ENCODE assay signal across 8 cellular contexts in genomic region chr11:107689317-107690202, GRCh38. TPM values are rescaled to one million over a fixed set of nuclear protein-coding genes. Genes with fewer than 3 reads are reported as not detected.
DNase-seq lines count a peak whose midpoint lies in the region; ATAC-seq and TF ChIP-seq lines count a peak whose summit lies in the region.

No MANE protein-coding gene starts in this region.

- H3K36me3 ChIP-seq in MG63, result no peaks in the 10 kb centered on the region
- no peaks in the 10 kb centered on the region for H3K36me3 ChIP-seq in prostate gland

- no peaks in the 10 kb centered on the region for H3K36me3 Mint-ChIP-seq in activated naive CD4-positive, alpha-beta T cell treated with anti-CD3 and anti-CD28 coated beads for 36 hours (ENCODE audit: low read depth)

- in situ Hi-C loops in SK-MEL-5 (cut with HindIII; ENCODE audit: low pct_unique_long_range_greater_than_20kb, low sequenced_read_pairs), result no loop called here

- no peak for TF ChIP-seq POLR2A in prostate gland (IDR thresholded peaks at IDR 0.05)

- intact Hi-C loops in activated naive CD4-positive, alpha-beta T cell treated with anti-CD3 and anti-CD28 coated beads for 36 hours (cut with micrococcal nuclease), result loop anchor here (1.0 to 5.0 kb wide), 4 partner anchors 113 to 1602 kb away; no protein-coding TSS in a partner anchor
- intact Hi-C loops in prostate gland (cut with DNase I), result loop anchor here (5.0 kb wide), 2 partner anchors 112 to 127 kb away; no protein-coding TSS in a partner anchor

- no peak overlapping the region for H3K4me3 Mint-ChIP-seq in activated naive CD4-positive, alpha-beta T cell treated with anti-CD3 and anti-CD28 coated beads for 36 hours

- no peaks in the 10 kb centered on the region for H3K9me3 Mint-ChIP-seq in activated naive CD4-positive, alpha-beta T cell treated with anti-CD3 and anti-CD28 coated beads for 36 hours

- DNase-seq in COLO668 (lab: John Stamatoyannopoulos, UW; ENCODE audit: unreplicated experiment) (peak; percentile 36), MG63 (peak; percentile 55), SK-MEL-5 (ENCODE audit: low read depth, low spot score) (peak; percentile 70), glomerular endothelial cell (ENCODE audit: extremely low read depth, low read depth, low spot score) (peak; percentile 52), prostate gland (ENCODE audit: low spot score) (peak; percentile 60)
- peak; percentile 81 for DNase-seq in activated naive CD4-positive, alpha-beta T cell treated with anti-CD3 and anti-CD28 coated beads for 36 hours

- no peak overlapping the region for H3K27ac Mint-ChIP-seq in activated naive CD4-positive, alpha-beta T cell treated with anti-CD3 and anti-CD28 coated beads for 36 hours

- H3K27me3 ChIP-seq in MG63, result no peaks in the 10 kb centered on the region
- H3K27me3 ChIP-seq in prostate gland (replicated peaks; ENCODE audit: insufficient read depth), result no peaks in the 10 kb centered on the region

- H3K4me1 ChIP-seq in prostate gland (replicated peaks), result no peaks in the 10 kb centered on the region

- CTCF ChIA-PET in activated naive CD4-positive, alpha-beta T cell treated with anti-CD3 and anti-CD28 coated beads for 36 hours (lab: Charles Lee), result interaction anchor here (0.6 to 4.4 kb wide), 23 partner anchors 8 to 1047 kb away, joined by 3 to 62 read pairs (median 5); partner anchors contain the start of genes ALKBH8 and ELMOD1

- 45% methylated on average over 11 of the region's 11 CpGs for WGBS in prostate gland

- H3K4me1 Mint-ChIP-seq in activated naive CD4-positive, alpha-beta T cell treated with anti-CD3 and anti-CD28 coated beads for 36 hours (ENCODE audit: low read depth), result no peaks in the 10 kb centered on the region

- H3K4me3 ChIP-seq in MG63, result no peak overlapping the region
- H3K4me3 ChIP-seq in prostate gland, result no peak overlapping the region

- ATAC-seq in GM21529 (IDR thresholded peaks at IDR 0.05; ENCODE audit: unreplicated experiment), result peak; percentile 76
- no peak for ATAC-seq in GM21423 (IDR thresholded peaks at IDR 0.05; ENCODE audit: unreplicated experiment)

- TF ChIP-seq CTCF in prostate gland (IDR thresholded peaks at IDR 0.05), result peak; percentile 26 to 57 (median 53)

- H3K27ac ChIP-seq in prostate gland, result no peak overlapping the region

- H3K27me3 Mint-ChIP-seq in activated naive CD4-positive, alpha-beta T cell treated with anti-CD3 and anti-CD28 coated beads for 36 hours (ENCODE audit: low read depth), result peaks cover 13% of the 10 kb centered on the region

- H3K9me3 ChIP-seq in MG63 (peaks cover 5% of the 10 kb centered on the region; the same call in 1 of the 2 replicates), prostate gland (no peaks in the 10 kb centered on the region)

RNA-seq across cellular contexts. Expression of gene SLN, which starts 22.3 kb away (rescaled TPM):
- not detected in 2 replicates for total RNA-seq in MG63 (2014; rRNA removed; shearing (Covaris generic); ENCODE audit: low replicate concordance)
- total RNA-seq in SK-MEL-5 (2014; rRNA removed; shearing (Covaris generic)), result not detected in 2 replicates
- not detected in 2 replicates for polyA plus RNA-seq in SK-MEL-5 (2015; cell fraction: cytosol; rRNA removed)
- not detected in 2 replicates for polyA plus RNA-seq in SK-MEL-5 (2015; cell fraction: nucleus; rRNA removed)
- not detected for total RNA-seq in activated naive CD4-positive, alpha-beta T cell treated with anti-CD3 and anti-CD28 coated beads for 36 hours
- total RNA-seq in glomerular endothelial cell (2.1 TPM in 1 of 2 replicates, not detected in the other), prostate gland (1 to 10 TPM in 1 of 2 donors, not detected in 1; 9.1 TPM)
